9 cellular contexts compared by ENCODE assay signal in genomic region chr2:233075966-233076339, GRCh38. TPM values are rescaled to one million over a fixed set of nuclear protein-coding genes. Genes with fewer than 3 reads are reported as not detected.
DNase-seq lines count a peak whose midpoint lies in the region; ATAC-seq and TF ChIP-seq lines count a peak whose summit lies in the region.
"Had no signal": no experiment of that assay in that cellular context is flagged by ENCODE, and none has a peak within 500 bp of the region (broad histone marks: within the 10 kb centered on the region; RNA-seq: fewer than 3 reads in every experiment).

No MANE protein-coding gene starts in this region.

- POLR2A ChIA-PET in activated CD4-positive, alpha-beta T cell treated with anti-CD3 and anti-CD28 coated beads for 36 hours (lab: Charles Lee): no interaction called here

- CTCF ChIA-PET in activated CD4-positive, alpha-beta T cell treated with anti-CD3 and anti-CD28 coated beads for 36 hours (lab: Charles Lee): interaction anchor here (0.6 to 1.6 kb wide), 3 partner anchors 12 to 26 kb away, joined by 4 to 12 read pairs (median 4); partner anchors contain the start of gene INPP5D

- H3K27me3 Mint-ChIP-seq in activated CD4-positive, alpha-beta T cell treated with anti-CD3 and anti-CD28 coated beads for 36 hours: no peaks in the 10 kb centered on the region
- H3K27me3 Mint-ChIP-seq in progenitor cell of endocrine pancreas: peaks cover 12% of the 10 kb centered on the region

- H3K36me3 ChIP-seq in left ventricle myocardium inferior: peaks cover 5% of the 10 kb centered on the region

- H3K4me3 ChIP-seq in left ventricle myocardium inferior: no peak overlapping the region

- intact Hi-C loops in activated CD4-positive, alpha-beta T cell treated with anti-CD3 and anti-CD28 coated beads for 36 hours (cut with DNase I, micrococcal nuclease): no loop called here
- intact Hi-C loops in left ventricle myocardium inferior (cut with micrococcal nuclease): no loop called here

- peak; percentile 36 for DNase-seq in activated CD4-positive, alpha-beta T cell treated with anti-CD3 and anti-CD28 coated beads for 36 hours
- DNase-seq in activated CD4-positive, alpha-beta T cell treated with anti-CD3 and anti-CD28 coated beads, Interleukin-2, amount 50 U/mL, for 48 hours: no peak
- peak; percentile 72 to 80 for DNase-seq in NOMO-1 (lab: John Stamatoyannopoulos, UW; ENCODE audit: unreplicated experiment in 2 of 2)
- DNase-seq in left ventricle myocardium inferior: no peak
- no peak for DNase-seq in progenitor cell of endocrine pancreas (ENCODE audit: low spot score, unreplicated experiment)
- DNase-seq in NCI-H1048 (lab: John Stamatoyannopoulos, UW): no peak
- no peak for DNase-seq in DMS 273 treated with DMSO at 0.1 percent for 48 hours (lab: John Stamatoyannopoulos, UW)

- H3K27ac Mint-ChIP-seq in activated CD4-positive, alpha-beta T cell treated with anti-CD3 and anti-CD28 coated beads for 36 hours: no peak overlapping the region
- no peak overlapping the region for H3K27ac Mint-ChIP-seq in progenitor cell of endocrine pancreas

- peaks cover 3% of the 10 kb centered on the region for H3K9me3 Mint-ChIP-seq in activated CD4-positive, alpha-beta T cell treated with anti-CD3 and anti-CD28 coated beads for 36 hours (ENCODE audit: low read depth)
- peaks cover 7% of the 10 kb centered on the region for H3K9me3 Mint-ChIP-seq in progenitor cell of endocrine pancreas (ENCODE audit: low read depth)

- peaks cover 33% of the 10 kb centered on the region for H3K36me3 Mint-ChIP-seq in activated CD4-positive, alpha-beta T cell treated with anti-CD3 and anti-CD28 coated beads for 36 hours (ENCODE audit: low read depth)
- H3K36me3 Mint-ChIP-seq in progenitor cell of endocrine pancreas (ENCODE audit: insufficient read depth): no peaks in the 10 kb centered on the region

- no peak overlapping the region for H3K4me3 Mint-ChIP-seq in activated CD4-positive, alpha-beta T cell treated with anti-CD3 and anti-CD28 coated beads for 36 hours
- no peak overlapping the region for H3K4me3 Mint-ChIP-seq in progenitor cell of endocrine pancreas (ENCODE audit: low read depth)

- TF ChIP-seq CTCF in left ventricle myocardium inferior (IDR thresholded peaks at IDR 0.05; ENCODE audit: borderline replicate concordance): no peak
- no peak for TF ChIP-seq CTCF in progenitor cell of endocrine pancreas (IDR thresholded peaks at IDR 0.05; ENCODE audit: unreplicated experiment)

- H3K4me1 Mint-ChIP-seq in activated CD4-positive, alpha-beta T cell treated with anti-CD3 and anti-CD28 coated beads for 36 hours: peaks cover 37% of the 10 kb centered on the region
- no peaks in the 10 kb centered on the region for H3K4me1 Mint-ChIP-seq in progenitor cell of endocrine pancreas (ENCODE audit: low read depth)

- peak; percentile 40 for ATAC-seq in activated CD4-positive, alpha-beta T cell treated with anti-CD3 and anti-CD28 coated beads for 36 hours
- peak; percentile 68 for ATAC-seq in HG02678 (IDR thresholded peaks at IDR 0.05; ENCODE audit: unreplicated experiment)

- H3K27me3 ChIP-seq in left ventricle myocardium inferior (ENCODE audit: low read depth): peaks cover 18% of the 10 kb centered on the region

- peak overlapping the region; percentile 23 for H3K27ac ChIP-seq in left ventricle myocardium inferior (replicated peaks)

- H3K9me3 ChIP-seq in left ventricle myocardium inferior (replicated peaks): peaks cover 19% of the 10 kb centered on the region

- H3K4me1 ChIP-seq in left ventricle myocardium inferior: peaks cover 20% of the 10 kb centered on the region

RNA-seq across cellular contexts. Expression of gene INPP5D, which starts 15.8 kb away (rescaled TPM):
- total RNA-seq in activated CD4-positive, alpha-beta T cell treated with anti-CD3 and anti-CD28 coated beads for 36 hours: 10 to 100 TPM; 40.5 to 53.4 TPM
- 4.9 TPM for total RNA-seq in left ventricle myocardium inferior
- 5.3 and 9.0 TPM in 2 replicates for total RNA-seq in progenitor cell of endocrine pancreas

RNA-seq across cellular contexts. Expression of gene NEU2, which starts 43.5 kb away (rescaled TPM):
- total RNA-seq in activated CD4-positive, alpha-beta T cell treated with anti-CD3 and anti-CD28 coated beads for 36 hours: not detected
- total RNA-seq in left ventricle myocardium inferior: not detected
- not detected in 2 replicates for total RNA-seq in progenitor cell of endocrine pancreas
- total RNA-seq: glomerular endothelial cell had no signal

Comparison
In these comparisons a context has a peak if more than half of its experiments do, and no peak if none do; other contexts are left out.
1. DNase-seq: peak in activated CD4-positive, alpha-beta T cell treated with anti-CD3 and anti-CD28 coated beads for 36 hours (single experiment) and NOMO-1 (2 of 2); none in activated CD4-positive, alpha-beta T cell treated with anti-CD3 and anti-CD28 coated beads, Interleukin-2, amount 50 U/mL, for 48 hours (0 of 2), left ventricle myocardium inferior (single experiment), progenitor cell of endocrine pancreas (single experiment), NCI-H1048 (single experiment) and DMS 273 treated with DMSO at 0.1 percent for 48 hours (single experiment).